8 cellular contexts compared by ENCODE assay signal in genomic region chr17:38751144-38751802, GRCh38. TPM values are rescaled to one million over a fixed set of nuclear protein-coding genes. Genes with fewer than 3 reads are reported as not detected.
DNase-seq lines count a peak whose midpoint lies in the region; ATAC-seq and TF ChIP-seq lines count a peak whose summit lies in the region.

No MANE protein-coding gene starts in this region.

- POLR2A ChIA-PET in activated CD4-positive, alpha-beta T cell treated with anti-CD3 and anti-CD28 coated beads, Interleukin-2, amount 10 ng/mL, durations not matched to agents 7 days and 5 days (lab: Charles Lee), result no interaction called here

- H3K9me3 Mint-ChIP-seq in activated CD4-positive, alpha-beta T cell treated with anti-CD3 and anti-CD28 coated beads, Interleukin-2, amount 10 ng/mL, durations not matched to agents 7 days and 5 days, result no peaks in the 10 kb centered on the region

- H3K27me3 ChIP-seq in colonic mucosa (no peaks in the 10 kb centered on the region), neutrophil (peaks cover 57% of the 10 kb centered on the region)

- H3K27ac Mint-ChIP-seq in activated CD4-positive, alpha-beta T cell treated with anti-CD3 and anti-CD28 coated beads, Interleukin-2, amount 10 ng/mL, durations not matched to agents 7 days and 5 days, result peak overlapping the region; percentile 98

- no peaks in the 10 kb centered on the region for H3K9me3 ChIP-seq in colonic mucosa
- no peaks in the 10 kb centered on the region for H3K9me3 ChIP-seq in neutrophil

- CTCF ChIA-PET in activated CD4-positive, alpha-beta T cell treated with anti-CD3 and anti-CD28 coated beads, Interleukin-2, amount 10 ng/mL, durations not matched to agents 7 days and 5 days (lab: Charles Lee), result interaction anchor here (0.6 to 1.5 kb wide), 8 partner anchors 16 to 214 kb away, joined by 3 to 4 read pairs (median 3); partner anchors contain the start of gene LASP1

- peak overlapping the region; percentile 96 for H3K4me3 Mint-ChIP-seq in activated CD4-positive, alpha-beta T cell treated with anti-CD3 and anti-CD28 coated beads, Interleukin-2, amount 10 ng/mL, durations not matched to agents 7 days and 5 days

- peaks cover 52% of the 10 kb centered on the region for H3K4me1 Mint-ChIP-seq in activated CD4-positive, alpha-beta T cell treated with anti-CD3 and anti-CD28 coated beads, Interleukin-2, amount 10 ng/mL, durations not matched to agents 7 days and 5 days

- H3K27me3 Mint-ChIP-seq in activated CD4-positive, alpha-beta T cell treated with anti-CD3 and anti-CD28 coated beads, Interleukin-2, amount 10 ng/mL, durations not matched to agents 7 days and 5 days, result peaks cover 39% of the 10 kb centered on the region

- peaks cover 26% of the 10 kb centered on the region for H3K36me3 Mint-ChIP-seq in activated CD4-positive, alpha-beta T cell treated with anti-CD3 and anti-CD28 coated beads, Interleukin-2, amount 10 ng/mL, durations not matched to agents 7 days and 5 days (ENCODE audit: low read depth)

- no peak for DNase-seq in activated CD4-positive, alpha-beta T cell treated with anti-CD3 and anti-CD28 coated beads, Interleukin-2, amount 10 ng/mL, durations not matched to agents 7 days and 5 days
- no peak for DNase-seq in activated CD4-positive, alpha-beta T cell treated with anti-CD3 and anti-CD28 coated beads for 1 hour
- peak; percentile 82 for DNase-seq in NCI-H82 (lab: John Stamatoyannopoulos, UW)
- peak; percentile 55 for DNase-seq in colonic mucosa
- no peak for DNase-seq in activated CD8-positive, alpha-beta memory T cell treated with anti-CD3 and anti-CD28 coated beads, Interleukin-2, amount 50 U/mL, for 4 hours
- DNase-seq in middle frontal gyrus (ENCODE audit: extremely low spot score, low spot score), result no peak

- H3K36me3 ChIP-seq in colonic mucosa (peaks cover 6% of the 10 kb centered on the region), neutrophil (peaks cover 28% of the 10 kb centered on the region)

- H3K9ac ChIP-seq in colonic mucosa (ENCODE audit: low read depth in 2 of 2, low read length in 2 of 2), result peak overlapping the region in 1 of 2 donors; percentile 93

- TF ChIP-seq CTCF in colonic mucosa (IDR thresholded peaks at IDR 0.05) (no peak), neutrophil (IDR thresholded peaks at IDR 0.05) (no peak)

- H3K27ac ChIP-seq in colonic mucosa (peak overlapping the region; percentile 86), neutrophil (no peak overlapping the region)

- intact Hi-C loops in colonic mucosa (cut with DNase I), result no loop called here

- ATAC-seq in GM19463 (IDR thresholded peaks at IDR 0.05; ENCODE audit: unreplicated experiment), result no peak

- H3K4me1 ChIP-seq in colonic mucosa (peaks cover 15% of the 10 kb centered on the region), neutrophil (ENCODE audit: control insufficient read depth in 1 of 2, insufficient read depth in 1 of 2, low read depth in 1 of 2, low read length in 1 of 2) (peaks cover 64 to 70% of the 10 kb centered on the region in 2 experiments)

- peak overlapping the region; percentile 80 for H3K4me3 ChIP-seq in colonic mucosa
- H3K4me3 ChIP-seq in neutrophil (ENCODE audit: low read depth in 1 of 2, low read length in 1 of 2), result peak overlapping the region; percentile 91 to 97

RNA-seq across cellular contexts. Expression of gene PSMB3, which starts 1.3 kb away (rescaled TPM):
- 100 to 1,000 TPM; 262 to 294 TPM for total RNA-seq in activated CD4-positive, alpha-beta T cell treated with anti-CD3 and anti-CD28 coated beads, Interleukin-2, amount 10 ng/mL, durations not matched to agents 7 days and 5 days
- 100 to 1,000 TPM; 160 to 253 TPM for total RNA-seq in colonic mucosa

RNA-seq across cellular contexts. Expression of gene PCGF2, which starts 3.1 kb away (rescaled TPM):
- total RNA-seq in activated CD4-positive, alpha-beta T cell treated with anti-CD3 and anti-CD28 coated beads, Interleukin-2, amount 10 ng/mL, durations not matched to agents 7 days and 5 days, result under 1 TPM; 0.22 to 0.23 TPM
- 10 to 100 TPM; 27.2 to 45.5 TPM for total RNA-seq in colonic mucosa

RNA-seq across cellular contexts. Expression of gene CISD3, which starts 21.1 kb away (rescaled TPM):
- total RNA-seq in activated CD4-positive, alpha-beta T cell treated with anti-CD3 and anti-CD28 coated beads, Interleukin-2, amount 10 ng/mL, durations not matched to agents 7 days and 5 days, result 10 to 100 TPM; 45.7 to 46.3 TPM
- 100 to 1,000 TPM in 1 of 2 donors, 10 to 100 TPM in 1; 82.2 to 152 TPM for total RNA-seq in colonic mucosa

RNA-seq across cellular contexts. Expression of gene MLLT6, which starts 46.2 kb away (rescaled TPM):
- 100 to 1,000 TPM; 251 to 264 TPM for total RNA-seq in activated CD4-positive, alpha-beta T cell treated with anti-CD3 and anti-CD28 coated beads, Interleukin-2, amount 10 ng/mL, durations not matched to agents 7 days and 5 days
- total RNA-seq in colonic mucosa, result 100 to 1,000 TPM in 1 of 2 donors, 10 to 100 TPM in 1; 74.1 to 109 TPM

RNA-seq across cellular contexts. Expression of gene PIP4K2B, which starts 48.1 kb away (rescaled TPM):
- 10 to 100 TPM; 49.4 to 52.6 TPM for total RNA-seq in activated CD4-positive, alpha-beta T cell treated with anti-CD3 and anti-CD28 coated beads, Interleukin-2, amount 10 ng/mL, durations not matched to agents 7 days and 5 days
- total RNA-seq in colonic mucosa, result 10 to 100 TPM; 16.8 to 19.6 TPM

Comparison
In these comparisons a context has a peak if more than half of its experiments do, and no peak if none do; other contexts are left out.
1. DNase-seq: peak in NCI-H82 (single experiment) and colonic mucosa (single experiment); none in activated CD4-positive, alpha-beta T cell treated with anti-CD3 and anti-CD28 coated beads, Interleukin-2, amount 10 ng/mL, durations not matched to agents 7 days and 5 days (single experiment), activated CD4-positive, alpha-beta T cell treated with anti-CD3 and anti-CD28 coated beads for 1 hour (single experiment), activated CD8-positive, alpha-beta memory T cell treated with anti-CD3 and anti-CD28 coated beads, Interleukin-2, amount 50 U/mL, for 4 hours (single experiment) and middle frontal gyrus (single experiment).
2. RNA of gene PCGF2, which starts 3.1 kb away (total RNA-seq): 27.2 to 45.5 TPM in colonic mucosa; 0.22 to 0.23 TPM in activated CD4-positive, alpha-beta T cell treated with anti-CD3 and anti-CD28 coated beads, Interleukin-2, amount 10 ng/mL, durations not matched to agents 7 days and 5 days; every median in the first group is over 10 times any median in the second.